21 cellular contexts compared by ENCODE assay signal in the genomic region with DNA sequence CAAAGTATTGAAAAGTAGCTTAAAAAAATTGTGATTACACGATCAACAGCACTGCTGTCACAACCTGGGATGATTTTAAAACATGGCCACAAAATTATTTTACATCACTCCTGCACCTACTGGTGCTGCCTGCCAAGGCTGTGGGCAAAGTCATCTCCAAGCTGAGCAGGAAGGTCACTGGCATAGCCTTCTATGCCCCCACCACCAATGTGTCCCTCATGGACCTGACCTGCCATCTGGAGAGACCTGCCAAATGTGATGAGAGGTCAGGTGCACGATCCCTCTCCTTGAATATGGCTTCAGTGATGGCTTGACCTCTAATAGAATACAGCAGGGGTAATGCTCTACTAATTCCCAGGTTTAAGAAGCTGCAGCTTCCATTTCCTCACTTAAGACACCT.
"Had no signal": no experiment of that assay in that cellular context is flagged by ENCODE, and none has a peak within 500 bp of the region (broad histone marks: within the 10 kb centered on the region; RNA-seq: fewer than 3 reads in every experiment).

No MANE protein-coding gene starts in this region.

- H3K27ac Mint-ChIP-seq: dendritic cell treated with granulocyte-macrophage colony-stimulating factor and Interleukin-4, amounts not matched to agents 40 ng/mL and 50 ng/mL, for 4 days; nephron progenitor cell; type B pancreatic cell had no signal

- H3K4me3 ChIP-seq: hepatocyte, lung, ovary, right atrium auricular region, sigmoid colon, skin epidermis, stomach, thyroid gland had no signal

- DNase-seq: erythroblast; foreskin keratinocyte; head of caudate nucleus; kidney; left cardiac atrium; left ventricle myocardium superior; naive B cell; nephron progenitor cell; ovary; sigmoid colon; stimulated activated CD4-positive, alpha-beta T cell treated with anti-CD3 and anti-CD28 coated beads, Interleukin-2, amount 100 ng/mL, for 24 hours; stimulated activated CD4-positive, alpha-beta T cell treated with anti-CD3 and anti-CD28 coated beads, Interleukin-4, amount 100 ng/mL, for 4 hours; stimulated activated naive CD4-positive, alpha-beta T cell; stomach; thyroid gland had no signal

- H3K27me3 Mint-ChIP-seq: dendritic cell treated with granulocyte-macrophage colony-stimulating factor and Interleukin-4, amounts not matched to agents 40 ng/mL and 50 ng/mL, for 4 days; naive B cell; type B pancreatic cell had no signal

- ATAC-seq: foreskin keratinocyte, left cardiac atrium, left ventricle myocardium superior had no signal

- H3K4me3 Mint-ChIP-seq: dendritic cell treated with granulocyte-macrophage colony-stimulating factor and Interleukin-4, amounts not matched to agents 40 ng/mL and 50 ng/mL, for 4 days; naive B cell; nephron progenitor cell; type B pancreatic cell had no signal

- H3K9me3 Mint-ChIP-seq: dendritic cell treated with granulocyte-macrophage colony-stimulating factor and Interleukin-4, amounts not matched to agents 40 ng/mL and 50 ng/mL, for 4 days; naive B cell; nephron progenitor cell; type B pancreatic cell had no signal

- H3K27ac ChIP-seq: hepatocyte, ovary, sigmoid colon, stomach had no signal

- H3K27me3 ChIP-seq: foreskin keratinocyte, hepatocyte, ovary, right atrium auricular region, sigmoid colon, stomach, thyroid gland had no signal
